Comparison of ENCODE assay signal across 17 cellular contexts in genomic region chr12:76583301-76583700, GRCh38.
"Had no signal": no experiment of that assay in that cellular context is flagged by ENCODE, and none has a peak within 500 bp of the region (broad histone marks: within the 10 kb centered on the region; RNA-seq: fewer than 3 reads in every experiment).

No MANE protein-coding gene starts in this region.

- H3K27me3 Mint-ChIP-seq: activated CD4-positive, alpha-beta memory T cell treated with anti-CD3 and anti-CD28 coated beads, Interleukin-2, amount 10 ng/mL, durations not matched to agents 7 days and 5 days; activated naive CD8-positive, alpha-beta T cell treated with anti-CD3 and anti-CD28 coated beads for 36 hours; stimulated activated naive CD8-positive, alpha-beta T cell treated with anti-CD3 and anti-CD28 coated beads, Interleukin-15, Interleukin-2, amounts not matched to agents 100 ng/mL and 50 ng/mL, for 24 hours had no signal

- H3K9me3 ChIP-seq: esophagus squamous epithelium, sigmoid colon, upper lobe of right lung had no signal

- FAIRE-seq: bronchial epithelial cell had no signal

- ATAC-seq: activated T-cell treated with anti-CD3 and anti-CD28 coated beads, Interleukin-2, amount 50 U/mL, for 72 hours; left lobe of liver; upper lobe of right lung had no signal

- H3K4me3 ChIP-seq: esophagus squamous epithelium, sigmoid colon, upper lobe of right lung had no signal

- H3K36me3 ChIP-seq: esophagus squamous epithelium, sigmoid colon, upper lobe of right lung had no signal

- H3K27ac Mint-ChIP-seq: activated CD4-positive, alpha-beta memory T cell treated with anti-CD3 and anti-CD28 coated beads, Interleukin-2, amount 10 ng/mL, durations not matched to agents 7 days and 5 days; activated naive CD8-positive, alpha-beta T cell treated with anti-CD3 and anti-CD28 coated beads for 36 hours; activated T-cell treated with anti-CD3 and anti-CD28 coated beads, Interleukin-2, amount 50 U/mL, for 72 hours; nephron progenitor cell; stimulated activated naive CD8-positive, alpha-beta T cell treated with anti-CD3 and anti-CD28 coated beads, Interleukin-15, Interleukin-2, amounts not matched to agents 100 ng/mL and 50 ng/mL, for 24 hours; T-helper 2 cell treated with Interferon-gamma antibody and Interleukin-4, amounts not matched to agents 5 μg/mL and 100 μg/mL, for 36 hours had no signal

- DNase-seq: activated CD4-positive, alpha-beta memory T cell treated with anti-CD3 and anti-CD28 coated beads, Interleukin-2, amount 10 ng/mL, durations not matched to agents 7 days and 5 days; activated CD8-positive, alpha-beta memory T cell treated with anti-CD3 and anti-CD28 coated beads, Interleukin-2, amount 50 U/mL, for 4 hours; activated gamma-delta T cell treated with Interleukin-2 at 50 U/mL for 16 hours; activated naive CD8-positive, alpha-beta T cell treated with anti-CD3 and anti-CD28 coated beads for 36 hours; activated T-cell treated with anti-CD3 and anti-CD28 coated beads, Interleukin-2, amount 50 U/mL, for 72 hours; esophagus squamous epithelium; head of caudate nucleus; nephron progenitor cell; sigmoid colon; stimulated activated CD4-positive, alpha-beta T cell treated with anti-CD3 and anti-CD28 coated beads, Interleukin-4, amount 100 ng/mL, for 1 hour; stimulated activated CD8-positive, alpha-beta memory T cell treated with anti-CD3 and anti-CD28 coated beads, Interleukin-4, amount 100 ng/mL, for 48 hours; upper lobe of right lung had no signal

- H3K36me3 Mint-ChIP-seq: activated naive CD8-positive, alpha-beta T cell treated with anti-CD3 and anti-CD28 coated beads for 36 hours had no signal

- H3K27me3 ChIP-seq: esophagus squamous epithelium, foreskin keratinocyte, sigmoid colon, upper lobe of right lung had no signal

- H3K4me1 ChIP-seq: esophagus squamous epithelium, foreskin keratinocyte, sigmoid colon, upper lobe of right lung had no signal

- H3K4me3 Mint-ChIP-seq: activated CD4-positive, alpha-beta memory T cell treated with anti-CD3 and anti-CD28 coated beads, Interleukin-2, amount 10 ng/mL, durations not matched to agents 7 days and 5 days; activated naive CD8-positive, alpha-beta T cell treated with anti-CD3 and anti-CD28 coated beads for 36 hours; activated T-cell treated with anti-CD3 and anti-CD28 coated beads, Interleukin-2, amount 50 U/mL, for 72 hours; nephron progenitor cell; stimulated activated naive CD8-positive, alpha-beta T cell treated with anti-CD3 and anti-CD28 coated beads, Interleukin-15, Interleukin-2, amounts not matched to agents 100 ng/mL and 50 ng/mL, for 24 hours; T-helper 2 cell treated with Interferon-gamma antibody and Interleukin-4, amounts not matched to agents 5 μg/mL and 100 μg/mL, for 36 hours had no signal

- H3K4me1 Mint-ChIP-seq: nephron progenitor cell had no signal

- H3K9me3 Mint-ChIP-seq: activated CD4-positive, alpha-beta memory T cell treated with anti-CD3 and anti-CD28 coated beads, Interleukin-2, amount 10 ng/mL, durations not matched to agents 7 days and 5 days; activated naive CD8-positive, alpha-beta T cell treated with anti-CD3 and anti-CD28 coated beads for 36 hours; activated T-cell treated with anti-CD3 and anti-CD28 coated beads, Interleukin-2, amount 50 U/mL, for 72 hours; stimulated activated naive CD8-positive, alpha-beta T cell treated with anti-CD3 and anti-CD28 coated beads, Interleukin-15, Interleukin-2, amounts not matched to agents 100 ng/mL and 50 ng/mL, for 24 hours; T-helper 2 cell treated with Interferon-gamma antibody and Interleukin-4, amounts not matched to agents 5 μg/mL and 100 μg/mL, for 36 hours had no signal

- H3K27ac ChIP-seq: esophagus squamous epithelium, foreskin keratinocyte, sigmoid colon, upper lobe of right lung had no signal
